33 cellular contexts compared by ENCODE assay signal in the genomic region with DNA sequence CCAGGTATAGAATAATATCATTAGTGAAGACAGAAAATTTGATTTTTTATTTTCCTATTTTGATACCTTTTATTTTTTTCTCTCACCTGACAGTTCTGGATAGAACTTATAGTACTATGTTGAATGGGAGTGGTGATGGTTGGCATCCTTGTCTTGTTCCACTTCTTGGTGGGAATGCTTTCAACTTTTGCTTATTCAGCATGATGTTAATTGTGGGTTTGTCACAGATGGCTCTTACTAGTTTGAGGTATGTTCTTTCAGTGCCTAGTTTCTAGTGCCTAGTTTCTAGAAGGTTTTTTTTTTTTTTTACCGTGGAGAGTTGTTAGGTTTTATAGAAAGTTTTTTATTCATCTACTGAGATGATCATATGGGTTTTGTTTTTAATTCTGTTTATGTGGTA.
"Had no signal": no experiment of that assay in that cellular context is flagged by ENCODE, and none has a peak within 500 bp of the region (broad histone marks: within the 10 kb centered on the region; RNA-seq: fewer than 3 reads in every experiment).

No MANE protein-coding gene starts in this region.

- H3K9ac ChIP-seq: KMS-11 had no signal

- H3K9me3 ChIP-seq: MG63 had no signal

- H3K27me3 ChIP-seq: MG63 had no signal

- H3K4me3 ChIP-seq: MG63 had no signal

- H3K27ac ChIP-seq: KMS-11 had no signal

- H3K36me3 ChIP-seq: MG63 had no signal

- H3K4me2 ChIP-seq: KMS-11 had no signal

- DNase-seq: Karpas-422, Kasumi-1, MG63, MV-4-11, NCI-H1048, NCI-H1092, NCI-H1092 treated with DMSO at 0.1 percent for 48 hours, NCI-H1105, NCI-H1105 treated with DMSO at 0.1 percent for 48 hours, NCI-H1417, NCI-H1417 treated with DMSO at 0.1 percent for 48 hours, NCI-H1436, NCI-H1436 treated with DMSO at 0.1 percent for 48 hours, NCI-H146, NCI-H1694, NCI-H1694 treated with DMSO at 0.1 percent for 48 hours, NCI-H187, NCI-H187 treated with DMSO at 0.1 percent for 48 hours, NCI-H1930, NCI-H2029, NCI-H2029 treated with DMSO at 0.1 percent for 48 hours, NCI-H2081, NCI-H2081 treated with DMSO at 0.1 percent for 48 hours, NCI-H2107, NCI-H2171, NCI-H2171 treated with DMSO at 0.1 percent for 48 hours, NCI-H2227 treated with DMSO at 0.1 percent for 48 hours, NCI-H226, NCI-H345, NCI-H510A, NCI-H510A treated with DMSO at 0.1 percent for 48 hours, NCI-H524 had no signal
